In the genomic region with DNA sequence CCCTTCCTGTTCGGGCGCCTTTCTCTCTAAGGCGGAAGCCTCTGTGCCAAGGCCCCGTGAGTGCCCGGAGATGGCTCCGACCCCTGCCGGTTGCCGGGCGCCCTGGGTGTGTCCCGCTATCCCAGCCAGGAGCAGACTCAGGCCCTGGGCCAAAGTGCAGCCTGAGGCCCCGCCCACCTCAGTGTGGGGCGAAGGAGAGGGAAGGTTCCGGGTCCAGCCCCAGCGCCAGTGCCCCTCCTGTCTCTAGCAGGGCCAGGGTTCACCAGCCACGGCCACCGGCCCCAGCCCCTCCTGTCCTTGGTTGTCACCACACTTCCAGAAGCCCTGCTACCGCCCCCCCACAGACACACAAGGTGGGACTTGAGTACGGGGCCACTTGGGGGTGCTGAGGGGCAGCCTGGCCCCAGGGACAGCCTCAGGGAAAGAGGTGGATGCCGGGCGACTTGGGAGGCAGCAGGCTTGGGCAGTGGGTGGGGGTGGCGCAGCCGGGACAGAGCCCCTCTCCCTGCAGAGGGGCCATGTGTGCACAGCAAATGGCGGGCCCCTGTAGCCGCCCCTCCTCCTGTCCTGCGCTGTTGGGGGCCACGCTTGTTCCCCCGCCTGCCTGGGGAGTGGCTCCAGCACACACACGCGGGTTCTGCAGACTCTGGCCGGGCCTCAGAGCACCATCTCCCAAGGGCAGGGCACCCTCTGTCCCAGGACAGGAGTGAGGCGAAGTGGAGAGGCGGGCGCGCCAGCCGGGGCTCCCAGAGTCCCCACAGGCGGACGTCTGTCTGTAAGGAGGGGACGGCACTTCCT, we compare ENCODE assay signal across 1 cellular context.
TF ChIP-seq lines count a peak whose summit lies in the region.

No MANE protein-coding gene starts in this region.

TF ChIP-seq in HepG2, 621 proteins besides CTCF, POLR2A, EP300 and RAD21 (continued from another document and continues in another):
- TF ChIP-seq, protein P1, sequence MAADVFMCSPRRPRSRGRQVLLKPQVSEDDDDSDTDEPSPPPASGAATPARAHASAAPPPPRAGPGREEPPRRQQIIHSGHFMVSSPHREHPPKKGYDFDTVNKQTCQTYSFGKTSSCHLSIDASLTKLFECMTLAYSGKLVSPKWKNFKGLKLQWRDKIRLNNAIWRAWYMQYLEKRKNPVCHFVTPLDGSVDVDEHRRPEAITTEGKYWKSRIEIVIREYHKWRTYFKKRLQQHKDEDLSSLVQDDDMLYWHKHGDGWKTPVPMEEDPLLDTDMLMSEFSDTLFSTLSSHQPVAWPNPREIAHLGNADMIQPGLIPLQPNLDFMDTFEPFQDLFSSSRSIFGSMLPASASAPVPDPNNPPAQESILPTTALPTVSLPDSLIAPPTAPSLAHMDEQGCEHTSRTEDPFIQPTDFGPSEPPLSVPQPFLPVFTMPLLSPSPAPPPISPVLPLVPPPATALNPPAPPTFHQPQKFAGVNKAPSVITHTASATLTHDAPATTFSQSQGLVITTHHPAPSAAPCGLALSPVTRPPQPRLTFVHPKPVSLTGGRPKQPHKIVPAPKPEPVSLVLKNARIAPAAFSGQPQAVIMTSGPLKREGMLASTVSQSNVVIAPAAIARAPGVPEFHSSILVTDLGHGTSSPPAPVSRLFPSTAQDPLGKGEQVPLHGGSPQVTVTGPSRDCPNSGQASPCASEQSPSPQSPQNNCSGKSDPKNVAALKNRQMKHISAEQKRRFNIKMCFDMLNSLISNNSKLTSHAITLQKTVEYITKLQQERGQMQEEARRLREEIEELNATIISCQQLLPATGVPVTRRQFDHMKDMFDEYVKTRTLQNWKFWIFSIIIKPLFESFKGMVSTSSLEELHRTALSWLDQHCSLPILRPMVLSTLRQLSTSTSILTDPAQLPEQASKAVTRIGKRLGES (CRISPR knock-in tag; IDR thresholded peaks at IDR 0.05; ENCODE audit: borderline replicate concordance), result 0 out of 2 replicates have a peak, but pooled peaks have one; percentile 35
- TF ChIP-seq NKX3-1 (CRISPR knock-in tag; IDR thresholded peaks at IDR 0.05), result no peak
- TF ChIP-seq, protein P2, sequence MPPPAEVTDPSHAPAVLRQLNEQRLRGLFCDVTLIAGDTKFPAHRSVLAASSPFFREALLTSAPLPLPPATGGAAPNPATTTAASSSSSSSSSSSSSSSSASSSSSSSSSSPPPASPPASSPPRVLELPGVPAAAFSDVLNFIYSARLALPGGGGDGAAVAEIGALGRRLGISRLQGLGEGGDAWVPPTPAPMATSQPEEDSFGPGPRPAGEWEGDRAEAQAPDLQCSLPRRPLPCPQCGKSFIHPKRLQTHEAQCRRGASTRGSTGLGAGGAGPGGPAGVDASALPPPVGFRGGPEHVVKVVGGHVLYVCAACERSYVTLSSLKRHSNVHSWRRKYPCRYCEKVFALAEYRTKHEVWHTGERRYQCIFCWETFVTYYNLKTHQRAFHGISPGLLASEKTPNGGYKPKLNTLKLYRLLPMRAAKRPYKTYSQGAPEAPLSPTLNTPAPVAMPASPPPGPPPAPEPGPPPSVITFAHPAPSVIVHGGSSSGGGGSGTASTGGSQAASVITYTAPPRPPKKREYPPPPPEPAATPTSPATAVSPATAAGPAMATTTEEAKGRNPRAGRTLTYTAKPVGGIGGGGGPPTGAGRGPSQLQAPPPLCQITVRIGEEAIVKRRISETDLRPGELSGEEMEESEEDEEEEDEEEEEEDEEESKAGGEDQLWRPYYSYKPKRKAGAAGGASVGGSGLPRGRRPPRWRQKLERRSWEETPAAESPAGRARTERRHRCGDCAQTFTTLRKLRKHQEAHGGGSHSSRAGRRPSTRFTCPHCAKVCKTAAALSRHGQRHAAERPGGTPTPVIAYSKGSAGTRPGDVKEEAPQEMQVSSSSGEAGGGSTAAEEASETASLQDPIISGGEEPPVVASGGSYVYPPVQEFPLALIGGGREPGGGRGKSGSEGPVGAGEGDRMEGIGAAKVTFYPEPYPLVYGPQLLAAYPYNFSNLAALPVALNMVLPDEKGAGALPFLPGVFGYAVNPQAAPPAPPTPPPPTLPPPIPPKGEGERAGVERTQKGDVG (CRISPR knock-in tag; IDR thresholded peaks at IDR 0.05; ENCODE audit: borderline replicate concordance), result no peak
- TF ChIP-seq ZBTB7A (CRISPR knock-in tag; IDR thresholded peaks at IDR 0.05), result peak; percentile 80; the same call in 1 of the 2 replicates
- TF ChIP-seq ZNF558 (CRISPR knock-in tag; IDR thresholded peaks at IDR 0.05; ENCODE audit: borderline replicate concordance), result peak; percentile 77; the same call in 1 of the 2 replicates
- TF ChIP-seq DR1 (CRISPR knock-in tag; IDR thresholded peaks at IDR 0.05), result peak; percentile 72; the same call in 1 of the 2 replicates
- TF ChIP-seq ZNF207 (IDR thresholded peaks at IDR 0.05; ENCODE audit: borderline replicate concordance), result no peak
- peak; percentile 88 for TF ChIP-seq YEATS4 (CRISPR knock-in tag; IDR thresholded peaks at IDR 0.05; ENCODE audit: borderline replicate concordance)
- peak; percentile 62 for TF ChIP-seq RARA (CRISPR knock-in tag; IDR thresholded peaks at IDR 0.05)
- TF ChIP-seq ZNF549 (CRISPR knock-in tag; IDR thresholded peaks at IDR 0.05), result no peak
- TF ChIP-seq HNF4A (CRISPR knock-in tag; IDR thresholded peaks at IDR 0.05), result peak; percentile 96
- TF ChIP-seq ZNF780A (CRISPR knock-in tag; IDR thresholded peaks at IDR 0.05), result no peak
- peak; percentile 51; the same call in 1 of the 2 replicates for TF ChIP-seq POLR2AphosphoS5 (IDR thresholded peaks at IDR 0.05; ENCODE audit: low read depth, low read length)
- TF ChIP-seq ZKSCAN8 (CRISPR knock-in tag; IDR thresholded peaks at IDR 0.05; ENCODE audit: borderline replicate concordance), result peak; percentile 75; the same call in 1 of the 2 replicates
- TF ChIP-seq HDAC2 (CRISPR knock-in tag; IDR thresholded peaks at IDR 0.05), result peak; percentile 76
- TF ChIP-seq ZNF563 (CRISPR knock-in tag; IDR thresholded peaks at IDR 0.05), result peak; percentile 61; the same call in 1 of the 2 replicates
- TF ChIP-seq ZFP41 (CRISPR knock-in tag; IDR thresholded peaks at IDR 0.05; ENCODE audit: borderline replicate concordance), result no peak
- TF ChIP-seq ZNF251 (CRISPR knock-in tag; IDR thresholded peaks at IDR 0.05), result no peak
- TF ChIP-seq CBX2 (IDR thresholded peaks at IDR 0.05; ENCODE audit: low read depth, low read length), result no peak
- TF ChIP-seq CBX2 (CRISPR knock-in tag; IDR thresholded peaks at IDR 0.05; ENCODE audit: low read depth), result no peak
- TF ChIP-seq ZFAT (CRISPR knock-in tag; conservative IDR thresholded peaks at IDR 0.05), result no peak
- peak; percentile 89 for TF ChIP-seq ZFY (CRISPR knock-in tag; IDR thresholded peaks at IDR 0.05)
- no peak for TF ChIP-seq PHB2 (IDR thresholded peaks at IDR 0.05; ENCODE audit: partially characterized antibody)
- peak; percentile 79; the same call in 1 of the 2 replicates for TF ChIP-seq HNF4G (IDR thresholded peaks at IDR 0.05; ENCODE audit: borderline replicate concordance, low read depth, low read length)
- peak; percentile 92 for TF ChIP-seq HNF4G (CRISPR knock-in tag; IDR thresholded peaks at IDR 0.05; ENCODE audit: borderline replicate concordance, low read depth)
- TF ChIP-seq, protein P3, sequence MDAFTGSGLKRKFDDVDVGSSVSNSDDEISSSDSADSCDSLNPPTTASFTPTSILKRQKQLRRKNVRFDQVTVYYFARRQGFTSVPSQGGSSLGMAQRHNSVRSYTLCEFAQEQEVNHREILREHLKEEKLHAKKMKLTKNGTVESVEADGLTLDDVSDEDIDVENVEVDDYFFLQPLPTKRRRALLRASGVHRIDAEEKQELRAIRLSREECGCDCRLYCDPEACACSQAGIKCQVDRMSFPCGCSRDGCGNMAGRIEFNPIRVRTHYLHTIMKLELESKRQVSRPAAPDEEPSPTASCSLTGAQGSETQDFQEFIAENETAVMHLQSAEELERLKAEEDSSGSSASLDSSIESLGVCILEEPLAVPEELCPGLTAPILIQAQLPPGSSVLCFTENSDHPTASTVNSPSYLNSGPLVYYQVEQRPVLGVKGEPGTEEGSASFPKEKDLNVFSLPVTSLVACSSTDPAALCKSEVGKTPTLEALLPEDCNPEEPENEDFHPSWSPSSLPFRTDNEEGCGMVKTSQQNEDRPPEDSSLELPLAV (CRISPR knock-in tag; conservative IDR thresholded peaks at IDR 0.05; ENCODE audit: low read depth), result no peak
- TF ChIP-seq, protein P4, sequence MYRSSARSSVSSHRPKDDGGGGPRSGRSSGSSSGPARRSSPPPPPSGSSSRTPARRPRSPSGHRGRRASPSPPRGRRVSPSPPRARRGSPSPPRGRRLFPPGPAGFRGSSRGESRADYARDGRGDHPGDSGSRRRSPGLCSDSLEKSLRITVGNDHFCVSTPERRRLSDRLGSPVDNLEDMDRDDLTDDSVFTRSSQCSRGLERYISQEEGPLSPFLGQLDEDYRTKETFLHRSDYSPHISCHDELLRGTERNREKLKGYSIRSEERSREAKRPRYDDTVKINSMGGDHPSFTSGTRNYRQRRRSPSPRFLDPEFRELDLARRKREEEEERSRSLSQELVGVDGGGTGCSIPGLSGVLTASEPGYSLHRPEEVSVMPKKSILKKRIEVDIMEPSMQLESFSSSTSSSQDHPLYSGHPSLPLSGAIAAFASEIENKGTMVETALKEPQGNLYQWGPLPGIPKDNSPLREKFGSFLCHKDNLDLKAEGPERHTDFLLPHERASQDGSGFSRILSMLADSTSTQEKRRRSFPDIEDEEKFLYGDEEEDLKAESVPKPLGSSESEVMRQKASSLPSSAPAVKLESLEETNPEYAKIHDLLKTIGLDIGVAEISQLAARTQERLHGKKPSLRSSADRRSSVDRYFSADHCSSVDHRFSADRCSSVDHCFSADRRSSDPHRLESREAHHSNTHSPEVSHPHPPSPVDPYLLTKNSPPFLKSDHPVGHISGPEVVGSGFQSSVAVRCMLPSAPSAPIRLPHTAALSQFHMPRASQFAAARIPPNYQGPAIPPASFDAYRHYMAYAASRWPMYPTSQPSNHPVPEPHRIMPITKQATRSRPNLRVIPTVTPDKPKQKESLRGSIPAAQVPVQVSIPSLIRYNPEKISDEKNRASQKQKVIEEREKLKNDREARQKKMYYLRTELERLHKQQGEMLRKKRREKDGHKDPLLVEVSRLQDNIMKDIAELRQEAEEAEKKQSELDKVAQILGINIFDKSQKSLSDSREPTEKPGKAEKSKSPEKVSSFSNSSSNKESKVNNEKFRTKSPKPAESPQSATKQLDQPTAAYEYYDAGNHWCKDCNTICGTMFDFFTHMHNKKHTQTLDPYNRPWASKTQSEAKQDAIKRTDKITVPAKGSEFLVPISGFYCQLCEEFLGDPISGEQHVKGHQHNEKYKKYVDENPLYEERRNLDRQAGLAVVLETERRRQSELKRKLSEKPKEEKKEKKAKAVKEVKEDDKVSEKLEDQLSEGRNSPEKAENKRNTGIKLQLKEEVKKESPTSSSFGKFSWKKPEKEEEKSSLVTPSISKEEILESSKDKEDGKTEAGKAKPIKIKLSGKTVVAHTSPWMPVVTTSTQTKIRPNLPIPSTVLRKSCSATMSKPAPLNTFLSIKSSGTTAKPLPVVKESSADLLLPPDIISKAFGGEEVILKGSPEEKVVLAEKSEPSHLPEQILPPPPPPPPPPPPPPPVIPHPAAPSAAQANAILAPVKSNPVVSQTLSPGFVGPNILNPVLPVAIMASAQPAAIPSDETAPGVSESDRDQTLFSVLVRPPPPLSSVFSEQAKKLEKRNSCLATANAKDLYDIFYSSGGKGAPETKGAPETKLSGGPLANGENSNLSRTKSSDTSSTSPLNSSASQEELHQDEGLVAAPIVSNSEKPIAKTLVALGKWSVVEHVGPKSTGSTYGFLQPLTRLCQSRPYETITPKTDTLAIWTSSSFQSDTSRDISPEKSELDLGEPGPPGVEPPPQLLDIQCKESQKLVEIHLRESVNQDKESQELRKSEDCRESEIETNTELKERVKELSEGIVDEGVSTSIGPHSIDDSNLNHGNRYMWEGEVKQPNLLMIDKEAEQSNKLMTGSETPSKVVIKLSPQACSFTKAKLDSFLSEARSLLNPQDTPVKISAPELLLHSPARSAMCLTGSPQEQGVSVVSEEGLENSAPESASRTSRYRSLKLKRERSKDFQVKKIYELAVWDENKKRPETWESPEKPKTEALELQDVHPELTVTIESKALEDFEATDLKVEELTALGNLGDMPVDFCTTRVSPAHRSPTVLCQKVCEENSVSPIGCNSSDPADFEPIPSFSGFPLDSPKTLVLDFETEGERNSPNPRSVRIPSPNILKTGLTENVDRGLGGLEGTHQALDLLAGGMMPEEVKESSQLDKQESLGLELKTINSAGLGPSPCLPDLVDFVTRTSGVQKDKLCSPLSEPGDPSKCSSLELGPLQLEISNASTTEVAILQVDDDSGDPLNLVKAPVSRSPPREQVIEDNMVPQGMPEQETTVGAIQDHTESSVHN (CRISPR knock-in tag; IDR thresholded peaks at IDR 0.05), result peak; percentile 89
- peak; percentile 73; the same call in 1 of the 2 replicates for TF ChIP-seq MAZ (IDR thresholded peaks at IDR 0.05; ENCODE audit: borderline replicate concordance, low read depth, low read length)
- peak; percentile 85 for TF ChIP-seq MAZ (CRISPR knock-in tag; IDR thresholded peaks at IDR 0.05; ENCODE audit: low read depth)
- TF ChIP-seq NFKBIZ (CRISPR knock-in tag; IDR thresholded peaks at IDR 0.05), result no peak; the same call in 1 of the 2 replicates
- TF ChIP-seq, protein P5, sequence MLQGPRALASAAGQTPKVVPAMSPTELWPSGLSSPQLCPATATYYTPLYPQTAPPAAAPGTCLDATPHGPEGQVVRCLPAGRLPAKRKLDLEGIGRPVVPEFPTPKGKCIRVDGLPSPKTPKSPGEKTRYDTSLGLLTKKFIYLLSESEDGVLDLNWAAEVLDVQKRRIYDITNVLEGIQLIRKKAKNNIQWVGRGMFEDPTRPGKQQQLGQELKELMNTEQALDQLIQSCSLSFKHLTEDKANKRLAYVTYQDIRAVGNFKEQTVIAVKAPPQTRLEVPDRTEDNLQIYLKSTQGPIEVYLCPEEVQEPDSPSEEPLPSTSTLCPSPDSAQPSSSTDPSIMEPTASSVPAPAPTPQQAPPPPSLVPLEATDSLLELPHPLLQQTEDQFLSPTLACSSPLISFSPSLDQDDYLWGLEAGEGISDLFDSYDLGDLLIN (CRISPR knock-in tag; IDR thresholded peaks at IDR 0.05; ENCODE audit: borderline replicate concordance), result 0 out of 2 replicates have a peak, but pooled peaks have one; percentile 51
- 0 out of 2 replicates have a peak, but pooled peaks have one; percentile 53 for TF ChIP-seq ZMAT3 (CRISPR knock-in tag; conservative IDR thresholded peaks at IDR 0.05)
- TF ChIP-seq FOXK1 (CRISPR knock-in tag; IDR thresholded peaks at IDR 0.05; ENCODE audit: borderline replicate concordance, low read depth), result no peak
- TF ChIP-seq, protein P6, sequence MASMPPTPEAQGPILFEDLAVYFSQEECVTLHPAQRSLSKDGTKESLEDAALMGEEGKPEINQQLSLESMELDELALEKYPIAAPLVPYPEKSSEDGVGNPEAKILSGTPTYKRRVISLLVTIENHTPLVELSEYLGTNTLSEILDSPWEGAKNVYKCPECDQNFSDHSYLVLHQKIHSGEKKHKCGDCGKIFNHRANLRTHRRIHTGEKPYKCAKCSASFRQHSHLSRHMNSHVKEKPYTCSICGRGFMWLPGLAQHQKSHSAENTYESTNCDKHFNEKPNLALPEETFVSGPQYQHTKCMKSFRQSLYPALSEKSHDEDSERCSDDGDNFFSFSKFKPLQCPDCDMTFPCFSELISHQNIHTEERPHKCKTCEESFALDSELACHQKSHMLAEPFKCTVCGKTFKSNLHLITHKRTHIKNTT (CRISPR knock-in tag; IDR thresholded peaks at IDR 0.05), result no peak
- no peak for TF ChIP-seq FOXK2 (IDR thresholded peaks at IDR 0.05)
- 0 out of 2 replicates have a peak, but pooled peaks have one; percentile 17 for TF ChIP-seq MTF2 (CRISPR knock-in tag; IDR thresholded peaks at IDR 0.05; ENCODE audit: borderline replicate concordance)
- TF ChIP-seq KDM3A (CRISPR knock-in tag; IDR thresholded peaks at IDR 0.05; ENCODE audit: low read depth), result peak; percentile 85; the same call in 1 of the 2 replicates
